In the genomic region with DNA sequence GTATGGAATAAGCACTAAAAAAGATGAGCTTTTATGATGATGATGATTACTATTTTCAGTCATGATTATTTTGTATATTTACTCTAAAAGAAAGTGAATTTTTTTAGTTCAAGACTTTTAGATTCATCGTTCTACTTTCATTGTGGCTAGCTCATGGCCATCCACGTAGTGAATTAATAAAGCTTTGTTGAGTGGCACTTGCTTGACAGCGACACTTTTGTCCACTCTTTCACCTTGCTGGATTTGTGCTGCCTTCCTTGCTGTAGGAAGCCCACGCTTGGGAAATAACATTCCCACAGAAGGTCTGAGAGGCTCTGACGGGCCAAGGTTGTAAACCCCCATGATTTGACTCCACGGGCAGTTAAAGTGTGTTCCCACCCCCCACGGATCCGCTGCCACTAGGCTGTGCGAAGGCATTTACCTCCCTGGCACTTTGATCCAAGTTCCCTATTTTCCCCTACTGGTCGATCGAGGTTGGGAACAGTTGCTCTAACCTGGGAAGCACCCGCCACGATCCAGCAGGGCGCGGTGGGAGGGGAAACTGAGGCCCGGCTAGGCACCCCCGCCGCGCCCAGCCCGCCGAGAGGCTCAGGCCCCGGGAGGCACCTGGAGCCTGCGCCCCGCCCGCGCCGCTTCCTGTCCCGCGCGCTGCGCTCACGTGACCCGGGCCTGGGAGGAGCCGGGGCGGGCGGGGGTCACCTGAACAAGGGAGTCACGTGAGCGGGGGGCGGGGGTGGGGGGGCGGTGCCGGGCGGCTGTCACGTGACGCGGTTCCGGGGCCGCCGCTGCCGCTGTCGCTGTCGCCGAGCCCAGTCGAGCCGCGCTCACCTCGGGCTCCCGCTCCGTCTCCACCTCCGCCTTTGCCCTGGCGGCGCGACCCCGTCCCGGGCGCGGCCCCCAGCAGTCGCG, we compare ENCODE assay signal across 1 cellular context.
TF ChIP-seq lines count a peak whose summit lies in the region.

A gene with protein sequence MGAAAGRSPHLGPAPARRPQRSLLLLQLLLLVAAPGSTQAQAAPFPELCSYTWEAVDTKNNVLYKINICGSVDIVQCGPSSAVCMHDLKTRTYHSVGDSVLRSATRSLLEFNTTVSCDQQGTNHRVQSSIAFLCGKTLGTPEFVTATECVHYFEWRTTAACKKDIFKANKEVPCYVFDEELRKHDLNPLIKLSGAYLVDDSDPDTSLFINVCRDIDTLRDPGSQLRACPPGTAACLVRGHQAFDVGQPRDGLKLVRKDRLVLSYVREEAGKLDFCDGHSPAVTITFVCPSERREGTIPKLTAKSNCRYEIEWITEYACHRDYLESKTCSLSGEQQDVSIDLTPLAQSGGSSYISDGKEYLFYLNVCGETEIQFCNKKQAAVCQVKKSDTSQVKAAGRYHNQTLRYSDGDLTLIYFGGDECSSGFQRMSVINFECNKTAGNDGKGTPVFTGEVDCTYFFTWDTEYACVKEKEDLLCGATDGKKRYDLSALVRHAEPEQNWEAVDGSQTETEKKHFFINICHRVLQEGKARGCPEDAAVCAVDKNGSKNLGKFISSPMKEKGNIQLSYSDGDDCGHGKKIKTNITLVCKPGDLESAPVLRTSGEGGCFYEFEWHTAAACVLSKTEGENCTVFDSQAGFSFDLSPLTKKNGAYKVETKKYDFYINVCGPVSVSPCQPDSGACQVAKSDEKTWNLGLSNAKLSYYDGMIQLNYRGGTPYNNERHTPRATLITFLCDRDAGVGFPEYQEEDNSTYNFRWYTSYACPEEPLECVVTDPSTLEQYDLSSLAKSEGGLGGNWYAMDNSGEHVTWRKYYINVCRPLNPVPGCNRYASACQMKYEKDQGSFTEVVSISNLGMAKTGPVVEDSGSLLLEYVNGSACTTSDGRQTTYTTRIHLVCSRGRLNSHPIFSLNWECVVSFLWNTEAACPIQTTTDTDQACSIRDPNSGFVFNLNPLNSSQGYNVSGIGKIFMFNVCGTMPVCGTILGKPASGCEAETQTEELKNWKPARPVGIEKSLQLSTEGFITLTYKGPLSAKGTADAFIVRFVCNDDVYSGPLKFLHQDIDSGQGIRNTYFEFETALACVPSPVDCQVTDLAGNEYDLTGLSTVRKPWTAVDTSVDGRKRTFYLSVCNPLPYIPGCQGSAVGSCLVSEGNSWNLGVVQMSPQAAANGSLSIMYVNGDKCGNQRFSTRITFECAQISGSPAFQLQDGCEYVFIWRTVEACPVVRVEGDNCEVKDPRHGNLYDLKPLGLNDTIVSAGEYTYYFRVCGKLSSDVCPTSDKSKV (N-terminal part only) (plus strand): TSS at position 788 of the 909 bp plus-strand sequence. CDS start 165 bp downstream, outside the sequence.

TF ChIP-seq in HEK293, 187 proteins besides CTCF, POLR2A, EP300 and RAD21 (continued from another document and continues in another):
- peak; percentile 60 for TF ChIP-seq PATZ1 (tag by site-specific recombination; IDR thresholded peaks at IDR 0.05)
- TF ChIP-seq SETDB1 (IDR thresholded peaks at IDR 0.05; ENCODE audit: insufficient read length, low read length), result no peak
- TF ChIP-seq ZNF366 (tag by site-specific recombination; conservative IDR thresholded peaks at IDR 0.05), result no peak
- TF ChIP-seq KLF1 (tag by site-specific recombination; IDR thresholded peaks at IDR 0.05), result no peak
- no peak for TF ChIP-seq ZNF416 (tag by site-specific recombination; IDR thresholded peaks at IDR 0.05)
- TF ChIP-seq ZNF792 (tag by site-specific recombination; IDR thresholded peaks at IDR 0.05), result no peak
- TF ChIP-seq RBAK (tag by site-specific recombination; IDR thresholded peaks at IDR 0.05), result no peak
- TF ChIP-seq ZNF549 (tag by site-specific recombination; IDR thresholded peaks at IDR 0.05), result no peak
- TF ChIP-seq ZNF157 (tag by site-specific recombination; IDR thresholded peaks at IDR 0.05), result no peak
- TF ChIP-seq ZNF248 (tag by site-specific recombination; IDR thresholded peaks at IDR 0.05), result no peak
- no peak for TF ChIP-seq ZNF239 (tag by site-specific recombination; IDR thresholded peaks at IDR 0.05)
- 0 out of 2 replicates have a peak, but pooled peaks have one; percentile 5 for TF ChIP-seq SP2 (tag by site-specific recombination; IDR thresholded peaks at IDR 0.05)
- TF ChIP-seq, protein P1, sequence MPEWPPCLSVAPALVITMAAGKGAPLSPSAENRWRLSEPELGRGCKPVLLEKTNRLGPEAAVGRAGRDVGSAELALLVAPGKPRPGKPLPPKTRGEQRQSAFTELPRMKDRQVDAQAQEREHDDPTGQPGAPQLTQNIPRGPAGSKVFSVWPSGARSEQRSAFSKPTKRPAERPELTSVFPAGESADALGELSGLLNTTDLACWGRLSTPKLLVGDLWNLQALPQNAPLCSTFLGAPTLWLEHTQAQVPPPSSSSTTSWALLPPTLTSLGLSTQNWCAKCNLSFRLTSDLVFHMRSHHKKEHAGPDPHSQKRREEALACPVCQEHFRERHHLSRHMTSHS (tag by site-specific recombination; IDR thresholded peaks at IDR 0.05), result no peak
- TF ChIP-seq, protein P2, sequence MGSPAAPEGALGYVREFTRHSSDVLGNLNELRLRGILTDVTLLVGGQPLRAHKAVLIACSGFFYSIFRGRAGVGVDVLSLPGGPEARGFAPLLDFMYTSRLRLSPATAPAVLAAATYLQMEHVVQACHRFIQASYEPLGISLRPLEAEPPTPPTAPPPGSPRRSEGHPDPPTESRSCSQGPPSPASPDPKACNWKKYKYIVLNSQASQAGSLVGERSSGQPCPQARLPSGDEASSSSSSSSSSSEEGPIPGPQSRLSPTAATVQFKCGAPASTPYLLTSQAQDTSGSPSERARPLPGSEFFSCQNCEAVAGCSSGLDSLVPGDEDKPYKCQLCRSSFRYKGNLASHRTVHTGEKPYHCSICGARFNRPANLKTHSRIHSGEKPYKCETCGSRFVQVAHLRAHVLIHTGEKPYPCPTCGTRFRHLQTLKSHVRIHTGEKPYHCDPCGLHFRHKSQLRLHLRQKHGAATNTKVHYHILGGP (tag by site-specific recombination; IDR thresholded peaks at IDR 0.05), result no peak
- no peak for TF ChIP-seq ZNF19 (tag by site-specific recombination; IDR thresholded peaks at IDR 0.05; ENCODE audit: low read depth)
- no peak for TF ChIP-seq ZNF501 (tag by site-specific recombination; IDR thresholded peaks at IDR 0.05)
- no peak for TF ChIP-seq ZNF645 (tag by site-specific recombination; IDR thresholded peaks at IDR 0.05)
- no peak for TF ChIP-seq PRDM6 (tag by site-specific recombination; IDR thresholded peaks at IDR 0.05)
- no peak for TF ChIP-seq ZNF148 (tag by site-specific recombination; IDR thresholded peaks at IDR 0.05; ENCODE audit: borderline replicate concordance)
- no peak for TF ChIP-seq ZFP41 (tag by site-specific recombination; IDR thresholded peaks at IDR 0.05; ENCODE audit: borderline replicate concordance)
- no peak for TF ChIP-seq ZNF585B (tag by site-specific recombination; IDR thresholded peaks at IDR 0.05)
- no peak for TF ChIP-seq ZNF350 (tag by site-specific recombination; IDR thresholded peaks at IDR 0.05)
- no peak for TF ChIP-seq ZNF785 (tag by site-specific recombination; IDR thresholded peaks at IDR 0.05)
- TF ChIP-seq ZNF324 (tag by site-specific recombination; IDR thresholded peaks at IDR 0.05), result no peak
- peak; percentile 29; the same call in 1 of the 2 replicates for TF ChIP-seq ZNF184 (tag by site-specific recombination; IDR thresholded peaks at IDR 0.05)
- TF ChIP-seq ZNF24 (tag by site-specific recombination; IDR thresholded peaks at IDR 0.05), result 0 out of 2 replicates have a peak, but pooled peaks have one; percentile 21
- no peak for TF ChIP-seq ZNF16 (tag by site-specific recombination; IDR thresholded peaks at IDR 0.05; ENCODE audit: low read depth)
- TF ChIP-seq KLF10 (tag by site-specific recombination; IDR thresholded peaks at IDR 0.05), result peak; percentile 64
- no peak for TF ChIP-seq ZNF174 (tag by site-specific recombination; IDR thresholded peaks at IDR 0.05)
- TF ChIP-seq ZNF596 (tag by site-specific recombination; IDR thresholded peaks at IDR 0.05), result no peak
- TF ChIP-seq ZNF514 (tag by site-specific recombination; IDR thresholded peaks at IDR 0.05), result no peak
- no peak for TF ChIP-seq IKZF3 (tag by site-specific recombination; IDR thresholded peaks at IDR 0.05)
- TF ChIP-seq ZFP37 (tag by site-specific recombination; IDR thresholded peaks at IDR 0.05), result no peak
- TF ChIP-seq SCRT1 (tag by site-specific recombination; IDR thresholded peaks at IDR 0.05; ENCODE audit: borderline replicate concordance), result no peak
- no peak for TF ChIP-seq OVOL3 (tag by site-specific recombination; IDR thresholded peaks at IDR 0.05)
- no peak for TF ChIP-seq ZNF623 (tag by site-specific recombination; IDR thresholded peaks at IDR 0.05)
- TF ChIP-seq, protein P3, sequence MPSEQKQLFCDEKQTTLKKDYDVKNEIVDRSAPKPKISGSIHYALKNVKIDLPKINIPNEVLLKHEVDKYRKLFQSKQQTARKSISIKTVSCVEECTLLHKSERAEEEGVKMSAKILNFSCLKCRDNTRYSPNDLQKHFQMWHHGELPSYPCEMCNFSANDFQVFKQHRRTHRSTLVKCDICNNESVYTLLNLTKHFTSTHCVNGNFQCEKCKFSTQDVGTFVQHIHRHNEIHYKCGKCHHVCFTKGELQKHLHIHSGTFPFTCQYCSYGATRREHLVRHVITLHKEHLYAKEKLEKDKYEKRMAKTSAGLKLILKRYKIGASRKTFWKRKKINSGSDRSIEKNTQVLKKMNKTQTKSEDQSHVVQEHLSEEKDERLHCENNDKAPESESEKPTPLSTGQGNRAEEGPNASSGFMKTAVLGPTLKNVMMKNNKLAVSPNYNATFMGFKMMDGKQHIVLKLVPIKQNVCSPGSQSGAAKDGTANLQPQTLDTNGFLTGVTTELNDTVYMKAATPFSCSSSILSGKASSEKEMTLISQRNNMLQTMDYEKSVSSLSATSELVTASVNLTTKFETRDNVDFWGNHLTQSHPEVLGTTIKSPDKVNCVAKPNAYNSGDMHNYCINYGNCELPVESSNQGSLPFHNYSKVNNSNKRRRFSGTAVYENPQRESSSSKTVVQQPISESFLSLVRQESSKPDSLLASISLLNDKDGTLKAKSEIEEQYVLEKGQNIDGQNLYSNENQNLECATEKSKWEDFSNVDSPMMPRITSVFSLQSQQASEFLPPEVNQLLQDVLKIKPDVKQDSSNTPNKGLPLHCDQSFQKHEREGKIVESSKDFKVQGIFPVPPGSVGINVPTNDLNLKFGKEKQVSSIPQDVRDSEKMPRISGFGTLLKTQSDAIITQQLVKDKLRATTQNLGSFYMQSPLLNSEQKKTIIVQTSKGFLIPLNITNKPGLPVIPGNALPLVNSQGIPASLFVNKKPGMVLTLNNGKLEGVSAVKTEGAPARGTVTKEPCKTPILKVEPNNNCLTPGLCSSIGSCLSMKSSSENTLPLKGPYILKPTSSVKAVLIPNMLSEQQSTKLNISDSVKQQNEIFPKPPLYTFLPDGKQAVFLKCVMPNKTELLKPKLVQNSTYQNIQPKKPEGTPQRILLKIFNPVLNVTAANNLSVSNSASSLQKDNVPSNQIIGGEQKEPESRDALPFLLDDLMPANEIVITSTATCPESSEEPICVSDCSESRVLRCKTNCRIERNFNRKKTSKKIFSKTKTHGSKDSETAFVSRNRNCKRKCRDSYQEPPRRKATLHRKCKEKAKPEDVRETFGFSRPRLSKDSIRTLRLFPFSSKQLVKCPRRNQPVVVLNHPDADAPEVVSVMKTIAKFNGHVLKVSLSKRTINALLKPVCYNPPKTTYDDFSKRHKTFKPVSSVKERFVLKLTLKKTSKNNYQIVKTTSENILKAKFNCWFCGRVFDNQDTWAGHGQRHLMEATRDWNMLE (tag by site-specific recombination; conservative IDR thresholded peaks at IDR 0.05; ENCODE audit: low read depth), result peak; percentile 42; the same call in 1 of the 2 replicates
- TF ChIP-seq ZNF112 (tag by site-specific recombination; IDR thresholded peaks at IDR 0.05), result no peak
- TF ChIP-seq ZNF146 (tag by site-specific recombination; IDR thresholded peaks at IDR 0.05), result no peak
